Comparison of ENCODE assay signal across 8 cellular contexts in genomic region chr1:27724961-27725373, GRCh38. TPM values are rescaled to one million over a fixed set of nuclear protein-coding genes. Genes with fewer than 3 reads are reported as not detected.
A peak's percentile ranks its signal among the peaks of the same experiment; 100 is the strongest.
DNase-seq lines count a peak whose midpoint lies in the region; ATAC-seq and TF ChIP-seq lines count a peak whose summit lies in the region.

No MANE protein-coding gene starts in this region.

- TF ChIP-seq CTCF in DND-41 (IDR thresholded peaks at IDR 0.05; ENCODE audit: borderline replicate concordance, extremely low read depth, low read length, poor library complexity, severe bottlenecking), result no peak

- H3K9ac ChIP-seq in DND-41 (ENCODE audit: low read depth, low read length) (peak overlapping the region; percentile 46), skeletal muscle tissue (ENCODE audit: low read depth in 1 of 3, low read length in 3 of 3) (peak overlapping the region; percentile 72 to 90 (median 77))

- H3K27me3 Mint-ChIP-seq in activated naive CD8-positive, alpha-beta T cell, result no peaks in the 10 kb centered on the region

- H3K4me1 ChIP-seq in DND-41 (ENCODE audit: insufficient read depth, low read length) (peaks cover 21% of the 10 kb centered on the region), right cardiac atrium (ENCODE audit: control insufficient read depth, insufficient read depth, low read length) (no peaks in the 10 kb centered on the region), skeletal muscle tissue (ENCODE audit: control insufficient read depth in 3 of 3, insufficient read depth in 3 of 3, low read length in 3 of 3) (peaks cover 13 to 20% (median 16%) of the 10 kb centered on the region in 3 donors)

- H2AFZ ChIP-seq in DND-41 (ENCODE audit: low read depth, low read length), result peak overlapping the region; percentile 86

- peak overlapping the region; percentile 74 for H3K4me2 ChIP-seq in DND-41 (ENCODE audit: insufficient read depth, low read length)

- H3K36me3 Mint-ChIP-seq in activated naive CD8-positive, alpha-beta T cell, result no peaks in the 10 kb centered on the region

- H4K20me1 ChIP-seq in DND-41 (ENCODE audit: insufficient read depth, low read length), result no peaks in the 10 kb centered on the region

- intact Hi-C loops in right cardiac atrium (cut with DNase I), result loop anchor here in 2 of 4 donors (10.0 kb wide), 1 partner anchor 50 kb away; the partner anchor contains the start of gene IFI6 (in 2 of the 2)

- H3K9me3 Mint-ChIP-seq in activated naive CD8-positive, alpha-beta T cell (ENCODE audit: low read depth), result no peaks in the 10 kb centered on the region

- ATAC-seq in DND-41 (ENCODE audit: insufficient read depth, low read depth) (no peak), right cardiac atrium (peak in 1 of 2 donors; percentile 1), GM21528 (IDR thresholded peaks at IDR 0.05; ENCODE audit: low FRiP score, unreplicated experiment) (no peak), GM19467 (IDR thresholded peaks at IDR 0.05; ENCODE audit: unreplicated experiment) (no peak)

- H3K27me3 ChIP-seq in DND-41 (ENCODE audit: insufficient read depth, low read length, poor library complexity) (no peaks in the 10 kb centered on the region), right cardiac atrium (ENCODE audit: control insufficient read depth, insufficient read depth) (no peaks in the 10 kb centered on the region), skeletal muscle tissue (ENCODE audit: control insufficient read depth in 3 of 3, insufficient read depth in 3 of 3, low read length in 3 of 3) (no peaks in the 10 kb centered on the region)

- 50% methylated on average over 9 of the region's 9 CpGs for WGBS in right cardiac atrium

- peaks cover 18% of the 10 kb centered on the region for H3K79me2 ChIP-seq in DND-41 (ENCODE audit: insufficient read depth, low read length)

- peak overlapping the region; percentile 90 for H3K27ac Mint-ChIP-seq in activated naive CD8-positive, alpha-beta T cell

- DNase-seq in DND-41 (peak; percentile 12), NCI-H1436 (lab: John Stamatoyannopoulos, UW) (peak; percentile 86), right cardiac atrium (peak; percentile 43 to 71 (median 67)), retina (no peak)

- peaks cover 20% of the 10 kb centered on the region for H3K4me1 Mint-ChIP-seq in activated naive CD8-positive, alpha-beta T cell (ENCODE audit: low read depth)

- H3K27ac ChIP-seq in DND-41 (ENCODE audit: low read length) (peak overlapping the region; percentile 72), right cardiac atrium (ENCODE audit: low read length) (peak overlapping the region; percentile 92), skeletal muscle tissue (ENCODE audit: low read depth, low read length) (peak overlapping the region; percentile 91)

- H3K36me3 ChIP-seq in DND-41 (ENCODE audit: insufficient read depth, low read length) (peaks cover 10% of the 10 kb centered on the region), skeletal muscle tissue (ENCODE audit: control insufficient read depth in 3 of 3, insufficient read depth in 3 of 3, low read length in 3 of 3) (peaks cover 3 to 12% (median 9%) of the 10 kb centered on the region in 3 donors)

- H3K9me3 ChIP-seq in DND-41 (ENCODE audit: insufficient read depth, low read length, severe bottlenecking) (no peaks in the 10 kb centered on the region), right cardiac atrium (ENCODE audit: control insufficient read depth, low read length) (no peaks in the 10 kb centered on the region), skeletal muscle tissue (ENCODE audit: control insufficient read depth in 3 of 3, low read length in 3 of 3) (no peaks in the 10 kb centered on the region)

- H3K4me3 Mint-ChIP-seq in activated naive CD8-positive, alpha-beta T cell, result peak overlapping the region; percentile 86

- H3K4me3 ChIP-seq in DND-41 (ENCODE audit: low read depth in 1 of 2, low read length in 2 of 2), result peak overlapping the region in 1 of 2 experiments; percentile 53; a peak in 2 of 4 replicates
- H3K4me3 ChIP-seq in right cardiac atrium (ENCODE audit: low read length), result peak overlapping the region; percentile 51
- peak overlapping the region; percentile 72 to 85 (median 83) for H3K4me3 ChIP-seq in skeletal muscle tissue (ENCODE audit: low read length in 3 of 3)

RNA-seq across cellular contexts. Expression of gene FAM76A, which starts 0.8 kb away (rescaled TPM):
- 10 to 100 TPM; 12.1 to 14.5 (median 12.9) TPM for total RNA-seq in right cardiac atrium
- polyA plus RNA-seq in right cardiac atrium, result 6.1 TPM
- total RNA-seq in skeletal muscle tissue, result 21.9 TPM

RNA-seq across cellular contexts. Expression of gene STX12, which starts 48.1 kb away (rescaled TPM):
- 10 to 100 TPM; 26.0 to 40.8 (median 29.6) TPM for total RNA-seq in right cardiac atrium
- 20.1 TPM for polyA plus RNA-seq in right cardiac atrium
- 39.1 TPM for total RNA-seq in skeletal muscle tissue

RNA-seq across cellular contexts. Expression of gene IFI6, which starts 53.0 kb away (rescaled TPM):
- total RNA-seq in right cardiac atrium (100 to 1,000 TPM in 1 of 4 donors, 10 to 100 TPM in 3; 46.2 to 145 (median 57.8) TPM), skeletal muscle tissue (90.8 TPM)
- 68.1 TPM for polyA plus RNA-seq in right cardiac atrium
